20 cellular contexts compared by ENCODE assay signal in the genomic region with DNA sequence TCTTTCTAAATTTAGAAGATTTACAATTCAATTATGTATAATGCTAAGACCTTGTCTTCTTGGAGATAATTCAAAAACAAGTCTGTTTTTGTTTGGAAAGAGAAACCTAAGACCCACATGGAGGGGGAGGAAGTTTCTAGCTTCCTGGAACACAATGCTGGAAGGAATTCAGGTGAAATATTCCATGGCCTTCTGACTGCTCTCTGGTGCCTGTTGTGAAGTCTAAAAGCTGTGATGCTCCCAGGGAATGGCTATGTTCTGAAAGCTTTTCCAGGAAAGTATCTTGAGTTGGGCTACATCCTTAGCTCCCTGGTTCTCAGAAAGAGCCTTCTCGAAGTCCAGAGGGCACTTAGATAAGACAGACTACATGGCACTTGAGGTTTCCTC. TPM values are rescaled to one million over a fixed set of nuclear protein-coding genes. Genes with fewer than 3 reads are reported as not detected.
DNase-seq lines count a peak whose midpoint lies in the region; ATAC-seq and TF ChIP-seq lines count a peak whose summit lies in the region.
"Had no signal": no experiment of that assay in that cellular context is flagged by ENCODE, and none has a peak within 500 bp of the region (broad histone marks: within the 10 kb centered on the region; RNA-seq: fewer than 3 reads in every experiment).

No MANE protein-coding gene starts in this region.

- H3K4me3 ChIP-seq in HUES48 (ENCODE audit: low read depth, low read length) (no peak overlapping the region), choroid plexus epithelial cell (ENCODE audit: low read depth, low read length) (no peak overlapping the region), gastrocnemius medialis (no peak overlapping the region), left lung (no peak overlapping the region)
- H3K4me3 ChIP-seq: tibial nerve had no signal

- H3K36me3 ChIP-seq in HUES48 (ENCODE audit: control insufficient read depth, insufficient read depth, low read length) (no peaks in the 10 kb centered on the region), gastrocnemius medialis (no peaks in the 10 kb centered on the region), left lung (no peaks in the 10 kb centered on the region)
- H3K36me3 ChIP-seq: tibial nerve had no signal

- no peak for TF ChIP-seq POLR2A in gastrocnemius medialis (IDR thresholded peaks at IDR 0.05)

- H3K27ac ChIP-seq in HUES48 (ENCODE audit: low read depth, low read length) = peak overlapping the region; percentile 0
- peak overlapping the region in 3 of 4 donors; percentile 34 to 61 (median 56) for H3K27ac ChIP-seq in gastrocnemius medialis
- no peak overlapping the region for H3K27ac ChIP-seq in left lung

- H3K4me1 ChIP-seq in HUES48 (ENCODE audit: control insufficient read depth, insufficient read depth, low read length) (peaks cover 7% of the 10 kb centered on the region; the same call in 1 of the 2 replicates), gastrocnemius medialis (no peaks in the 10 kb centered on the region), left lung (no peaks in the 10 kb centered on the region)

- ATAC-seq in gastrocnemius medialis = peak in 1 of 2 donors; percentile 21
- no peak for ATAC-seq in GM18867 (IDR thresholded peaks at IDR 0.05; ENCODE audit: unreplicated experiment)
- no peak for ATAC-seq in GM21737 (IDR thresholded peaks at IDR 0.05; ENCODE audit: unreplicated experiment)
- no peak for ATAC-seq in left lung
- ATAC-seq: activated CD4-positive, CD25-positive, alpha-beta regulatory T cell treated with anti-CD3 and anti-CD28 coated beads, Interleukin-2, amount 50 U/mL, for 24 hours; activated T-cell treated with anti-CD3 and anti-CD28 coated beads, Interleukin-2, amount 50 U/mL, for 72 hours; natural killer cell; Panc1; stimulated activated memory B cell treated with anti-CD40 and anti-IgM and Interleukin-4, amounts not matched to agents 10 μg/mL and 1 μg/mL and 100 μg/mL, for 72 hours had no signal

- no peak for TF ChIP-seq CTCF in choroid plexus epithelial cell (conservative IDR thresholded peaks at IDR 0.05; ENCODE audit: low read depth, low read length)
- TF ChIP-seq CTCF in gastrocnemius medialis (IDR thresholded peaks at IDR 0.05 in 4 of 5, conservative IDR thresholded peaks at IDR 0.05 in 1 of 5) = no peak
- no peak for TF ChIP-seq CTCF in left lung (IDR thresholded peaks at IDR 0.05)

- H3K9ac ChIP-seq in HUES48 (ENCODE audit: low read depth, low read length) = no peak overlapping the region

- H3K9me3 ChIP-seq in HUES48 (ENCODE audit: control insufficient read depth, insufficient read depth, low read length) (no peaks in the 10 kb centered on the region), gastrocnemius medialis (no peaks in the 10 kb centered on the region), left lung (no peaks in the 10 kb centered on the region)

- no peaks in the 10 kb centered on the region for H3K27me3 ChIP-seq in HUES48 (ENCODE audit: control insufficient read depth, insufficient read depth, low read length)
- no peaks in the 10 kb centered on the region for H3K27me3 ChIP-seq in gastrocnemius medialis
- no peaks in the 10 kb centered on the region for H3K27me3 ChIP-seq in left lung
- H3K27me3 ChIP-seq: tibial nerve had no signal

- DNase-seq in choroid plexus epithelial cell (ENCODE audit: low read depth) (peak; percentile 36), left kidney (ENCODE audit: low read depth, low spot score) (peak; percentile 67), gastrocnemius medialis (no peak), left lung (no peak)
- DNase-seq in activated CD4-positive, alpha-beta T cell treated with anti-CD3 and anti-CD28 coated beads, Interleukin-2, amount 50 U/mL, for 4 hours = no peak
- DNase-seq: activated naive CD8-positive, alpha-beta T cell treated with anti-CD3 and anti-CD28 coated beads for 36 hours; activated T-cell treated with anti-CD3 and anti-CD28 coated beads, Interleukin-2, amount 50 U/mL, for 72 hours; KG1; natural killer cell; NCI-H1930; NCI-H345; stimulated activated CD4-positive, alpha-beta T cell treated with anti-CD3 and anti-CD28 coated beads, Interleukin-15, amount 100 ng/mL, for 24 hours; T-helper 9 cell had no signal

- intact Hi-C loops in gastrocnemius medialis (cut with DNase I; ENCODE audit: low total_unique reads) = no loop called here
- intact Hi-C loops in left lung (cut with DNase I) = no loop called here

- in situ Hi-C loops in gastrocnemius medialis (cut with MboI; ENCODE audit: low sequenced_read_pairs in 4 of 4) = no loop called here

RNA-seq across cellular contexts. Expression of a gene that starts 12.5 kb away (rescaled TPM):
- total RNA-seq in gastrocnemius medialis (100 to 1,000 TPM in 1 of 4 donors, 10 to 100 TPM in 3; 21.3 to 171 (median 38.9) TPM), left lung (10 to 100 TPM; 44.9 to 70.0 TPM)

Comparison
In these comparisons a context has a peak if more than half of its experiments do, and no peak if none do; other contexts are left out.
1. H3K27ac ChIP-seq: peak in HUES48 (single experiment) and gastrocnemius medialis (3 of 4); none in left lung (0 of 2).
2. DNase-seq: peak in choroid plexus epithelial cell (single experiment) and left kidney (single experiment); none in gastrocnemius medialis (0 of 2), activated CD4-positive, alpha-beta T cell treated with anti-CD3 and anti-CD28 coated beads, Interleukin-2, amount 50 U/mL, for 4 hours (0 of 2) and left lung (0 of 2).